1 cellular context compared by ENCODE assay signal in genomic region chr16:89557230-89557935, GRCh38.
TF ChIP-seq lines count a peak whose summit lies in the region.

No MANE protein-coding gene starts in this region.

TF ChIP-seq in K562, 482 proteins besides CTCF, POLR2A, EP300 and RAD21 (continued from another document):
- TF ChIP-seq HINFP (tag; conservative IDR thresholded peaks at IDR 0.05; ENCODE audit: low read depth) (no peak), NRF1 (conservative IDR thresholded peaks at IDR 0.05 in 1 of 2, IDR thresholded peaks at IDR 0.05 in 1 of 2) (no peak), HMGXB4 (CRISPR knock-in tag; IDR thresholded peaks at IDR 0.05) (no peak), PREB (CRISPR knock-in tag; IDR thresholded peaks at IDR 0.05) (no peak), NCOA1 (IDR thresholded peaks at IDR 0.05; ENCODE audit: low read depth) (no peak), KLF16 (IDR thresholded peaks at IDR 0.05) (peak; percentile 43; the same call in 1 of the 2 replicates), ZFP1 (CRISPR knock-in tag; IDR thresholded peaks at IDR 0.05) (no peak)
TF ChIP-seq in K562: peak in this region for 17.
